Comparison of ENCODE assay signal across 8 cellular contexts in genomic region chr12:94649349-94650142, GRCh38.
DNase-seq lines count a peak whose midpoint lies in the region; ATAC-seq and TF ChIP-seq lines count a peak whose summit lies in the region.

No MANE protein-coding gene starts in this region.

- TF ChIP-seq CTCF in astrocyte of the spinal cord (IDR thresholded peaks at IDR 0.05; ENCODE audit: low read depth, low read length): peak; percentile 16

- ATAC-seq in HG03025 (IDR thresholded peaks at IDR 0.05; ENCODE audit: low FRiP score, unreplicated experiment): peak; percentile 54

- peak overlapping the region; percentile 37 for H3K4me3 ChIP-seq in astrocyte of the spinal cord (ENCODE audit: low read depth, low read length)

- DNase-seq in stimulated activated CD4-positive, alpha-beta T cell treated with anti-CD3 and anti-CD28 coated beads, Interleukin-12 subunit alpha, Interleukin-12 subunit beta, amount 100 ng/mL, for 4 hours: peak; percentile 24
- DNase-seq in stimulated activated CD4-positive, alpha-beta T cell treated with anti-CD3 and anti-CD28 coated beads, Interleukin-2, amount 100 ng/mL, for 48 hours: no peak
- DNase-seq in RPMI8226 (peak; percentile 51), astrocyte of the spinal cord (ENCODE audit: low read depth, low spot score) (peak; percentile 32), iPS DF 19.7 (ENCODE audit: low read depth, low spot score) (peak; percentile 7), retina (peak; percentile 76), NCI-H187 (lab: John Stamatoyannopoulos, UW) (no peak)

- in situ Hi-C loops in astrocyte of the spinal cord (cut with HindIII; ENCODE audit: low sequenced_read_pairs): no loop called here

Comparison
In these comparisons a context has a peak if more than half of its experiments do, and no peak if none do; other contexts are left out.
1. DNase-seq: peak in stimulated activated CD4-positive, alpha-beta T cell treated with anti-CD3 and anti-CD28 coated beads, Interleukin-12 subunit alpha, Interleukin-12 subunit beta, amount 100 ng/mL, for 4 hours (single experiment), RPMI8226 (single experiment), astrocyte of the spinal cord (single experiment), iPS DF 19.7 (single experiment) and retina (single experiment); none in stimulated activated CD4-positive, alpha-beta T cell treated with anti-CD3 and anti-CD28 coated beads, Interleukin-2, amount 100 ng/mL, for 48 hours (0 of 2) and NCI-H187 (0 of 2).